In genomic region chr1:224113918-224114786, GRCh38 we compare ENCODE assay signal across 8 cellular contexts. TPM values are rescaled to one million over a fixed set of nuclear protein-coding genes. Genes with fewer than 3 reads are reported as not detected.
DNase-seq lines count a peak whose midpoint lies in the region; ATAC-seq lines count a peak whose summit lies in the region.

A gene with protein sequence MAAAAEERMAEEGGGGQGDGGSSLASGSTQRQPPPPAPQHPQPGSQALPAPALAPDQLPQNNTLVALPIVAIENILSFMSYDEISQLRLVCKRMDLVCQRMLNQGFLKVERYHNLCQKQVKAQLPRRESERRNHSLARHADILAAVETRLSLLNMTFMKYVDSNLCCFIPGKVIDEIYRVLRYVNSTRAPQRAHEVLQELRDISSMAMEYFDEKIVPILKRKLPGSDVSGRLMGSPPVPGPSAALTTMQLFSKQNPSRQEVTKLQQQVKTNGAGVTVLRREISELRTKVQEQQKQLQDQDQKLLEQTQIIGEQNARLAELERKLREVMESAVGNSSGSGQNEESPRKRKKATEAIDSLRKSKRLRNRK (plus strand): TSS chr1:224114111. CDS start chr1:224114130, 19 bp downstream.

- peak; percentile 98 for DNase-seq in NCI-H1092 treated with DMSO at 0.1 percent for 48 hours (lab: John Stamatoyannopoulos, UW)
- DNase-seq in SKM-1 (lab: John Stamatoyannopoulos, UW; ENCODE audit: unreplicated experiment), result peak; percentile 95
- DNase-seq in activated naive CD4-positive, alpha-beta T cell treated with anti-CD3 and anti-CD28 coated beads, Interleukin-2, amount 50 U/mL, for 72 hours (ENCODE audit: low spot score in 2 of 2), result peak; percentile 90 to 92
- DNase-seq in glomerular endothelial cell (ENCODE audit: extremely low read depth, low read depth, low spot score), result peak; percentile 75
- DNase-seq in occipital lobe (lab: John Stamatoyannopoulos, UW), result peak; percentile 94

- H3K36me3 Mint-ChIP-seq in activated naive CD4-positive, alpha-beta T cell treated with anti-CD3 and anti-CD28 coated beads, Interleukin-2, amount 50 U/mL, for 72 hours, result peaks cover 0 to 6% of the 10 kb centered on the region in 2 donors

- peak within 1 kb of the TSS; percentile 78 for H3K4me3 ChIP-seq in GM08714 (ENCODE audit: low read length)

- peak within 1 kb of the TSS; percentile 92 to 97 for H3K27ac Mint-ChIP-seq in activated naive CD4-positive, alpha-beta T cell treated with anti-CD3 and anti-CD28 coated beads, Interleukin-2, amount 50 U/mL, for 72 hours

- peaks cover 5% of the 10 kb centered on the region in 2 donors for H3K9me3 Mint-ChIP-seq in activated naive CD4-positive, alpha-beta T cell treated with anti-CD3 and anti-CD28 coated beads, Interleukin-2, amount 50 U/mL, for 72 hours

- peak within 1 kb of the TSS; percentile 81 for H3K27ac ChIP-seq in temporal lobe (ENCODE audit: low read depth, low read length)

- peak; percentile 99 for ATAC-seq in HG02610 (IDR thresholded peaks at IDR 0.05; ENCODE audit: unreplicated experiment)
- ATAC-seq in activated naive CD4-positive, alpha-beta T cell treated with anti-CD3 and anti-CD28 coated beads, Interleukin-2, amount 50 U/mL, for 72 hours, result peak; percentile 99 to 100

RNA-seq across cellular contexts. Expression of the gene that starts here (rescaled TPM):
- 10 to 100 TPM; 14.4 to 18.1 TPM for total RNA-seq in activated naive CD4-positive, alpha-beta T cell treated with anti-CD3 and anti-CD28 coated beads, Interleukin-2, amount 50 U/mL, for 72 hours
- 34.7 and 47.4 TPM in 2 replicates for total RNA-seq in glomerular endothelial cell
- total RNA-seq in occipital lobe, result 56.9 TPM
- 34.7 TPM for total RNA-seq in temporal lobe

Comparison
In these comparisons a context has a peak if more than half of its experiments do, and no peak if none do; other contexts are left out.
1. Peak in every context shown above with its lines: DNase-seq, ATAC-seq, H3K4me3 ChIP-seq and H3K27ac ChIP-seq.